Comparison of ENCODE assay signal across 8 cellular contexts in the genomic region with DNA sequence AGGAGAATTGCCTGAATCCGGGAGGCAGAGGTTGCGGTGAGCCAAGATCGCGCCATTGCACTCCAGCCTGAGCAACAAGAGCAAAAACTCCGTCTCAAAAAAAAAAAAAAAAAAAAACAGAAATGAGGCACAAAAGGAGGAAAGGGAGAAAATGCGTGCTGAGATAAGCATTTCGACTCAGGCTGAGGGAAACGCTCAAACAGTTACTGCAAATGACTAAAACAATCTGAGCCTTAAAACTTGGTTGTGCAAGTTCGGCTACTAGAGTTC. TPM values are rescaled to one million over a fixed set of nuclear protein-coding genes. Genes with fewer than 3 reads are reported as not detected.
DNase-seq lines count a peak whose midpoint lies in the region; ATAC-seq and TF ChIP-seq lines count a peak whose summit lies in the region.
"Not testable (repeated sequence)": the region's sequence is repeated elsewhere in the genome, so short reads cannot be mapped to it uniquely, and the experiment has no call there.

No MANE protein-coding gene starts in this region.

- H3K4me2 ChIP-seq in SU-DHL-6 (ENCODE audit: low read depth, low read length, poor library complexity, severe bottlenecking), result peak overlapping the region; percentile 87

- not testable (repeated sequence) for H3K9me2 ChIP-seq in SU-DHL-6 (replicated peaks; ENCODE audit: insufficient read depth, low read length)

- H3K4me1 ChIP-seq in HUES6 (ENCODE audit: control insufficient read depth, insufficient read depth, low read length); aorta (ENCODE audit: control insufficient read depth in 1 of 2, insufficient read depth in 2 of 2, low read length in 2 of 2): not testable (repeated sequence)
- H3K4me1 ChIP-seq in esophagus squamous epithelium, result peaks cover 29 to 73% (median 32%) of the 10 kb centered on the region in 3 donors
- H3K4me1 ChIP-seq in psoas muscle, result peaks cover 37% of the 10 kb centered on the region

- H3K9ac ChIP-seq in HUES6 (ENCODE audit: low read length) (peak overlapping the region; percentile 95), SU-DHL-6 (ENCODE audit: low read length) (peak overlapping the region; percentile 82)

- 0 to 1% methylated on average over 7 to 9 of the region's 9 CpGs for WGBS in esophagus squamous epithelium, 2 donors
- WGBS in lower leg skin, 2 donors, result 0% methylated on average over 9 of the region's 9 CpGs
- 2 to 3% (median 2%) methylated on average over 9 of the region's 9 CpGs for WGBS in psoas muscle, 3 donors
- WGBS in aorta, 2 donors, result 0% methylated on average over 9 of the region's 9 CpGs

- peaks cover 56% of the 10 kb centered on the region for H3K79me2 ChIP-seq in SU-DHL-6 (ENCODE audit: insufficient read depth, low read length)

- ATAC-seq in GM18508 (IDR thresholded peaks at IDR 0.05; ENCODE audit: insufficient read depth, unreplicated experiment), result peak; percentile 1
- peak in 2 of 4 donors; percentile 1 to 28 for ATAC-seq in psoas muscle
- peak; percentile 60 for ATAC-seq in aorta (ENCODE audit: low FRiP score)

- H2AFZ ChIP-seq in SU-DHL-6 (ENCODE audit: low read depth, low read length, severe bottlenecking), result not testable (repeated sequence)

- H3F3A ChIP-seq in SU-DHL-6 (ENCODE audit: insufficient read depth), result peaks cover 11% of the 10 kb centered on the region; the same call in 1 of the 2 replicates

- not testable (repeated sequence) for TF ChIP-seq CTCF in SU-DHL-6 (IDR thresholded peaks at IDR 0.05; ENCODE audit: insufficient read depth, low read length, poor library complexity, severe bottlenecking); esophagus squamous epithelium (IDR thresholded peaks at IDR 0.05); lower leg skin (IDR thresholded peaks at IDR 0.05); psoas muscle (IDR thresholded peaks at IDR 0.05)

- not testable (repeated sequence) for H3K36me3 ChIP-seq in HUES6 (ENCODE audit: control insufficient read depth, insufficient read depth, low read length); SU-DHL-6 (ENCODE audit: low read length); esophagus squamous epithelium; psoas muscle (ENCODE audit: insufficient read depth in 1 of 2, low read depth in 1 of 2); aorta (ENCODE audit: control insufficient read depth in 1 of 2, insufficient read depth in 2 of 2, low read length in 1 of 2)

- H3K4me3 ChIP-seq in HUES6 (ENCODE audit: low read depth, low read length), result peak overlapping the region; percentile 80
- H3K4me3 ChIP-seq in SU-DHL-6 (ENCODE audit: insufficient read depth, low read length, poor library complexity, severe bottlenecking), result peak overlapping the region; percentile 63
- peak overlapping the region; percentile 73 to 100 (median 91) for H3K4me3 ChIP-seq in esophagus squamous epithelium
- H3K4me3 ChIP-seq in lower leg skin (ENCODE audit: low read depth, poor library complexity, severe bottlenecking), result peak overlapping the region; percentile 94
- peak overlapping the region; percentile 99 for H3K4me3 ChIP-seq in psoas muscle
- H3K4me3 ChIP-seq in aorta (ENCODE audit: low read length in 2 of 2), result peak overlapping the region; percentile 63 to 76

- H3K9me3 ChIP-seq in HUES6 (ENCODE audit: control insufficient read depth, insufficient read depth, low read depth, low read length); SU-DHL-6 (ENCODE audit: insufficient read depth, low read length); esophagus squamous epithelium; psoas muscle; aorta (ENCODE audit: control insufficient read depth, low read length): not testable (repeated sequence)

- H3K27ac ChIP-seq in HUES6 (ENCODE audit: low read depth, low read length), result peak overlapping the region; percentile 24; the same call in 1 of the 2 replicates
- H3K27ac ChIP-seq in SU-DHL-6 (ENCODE audit: low read depth, low read length), result peak overlapping the region; percentile 77
- peak overlapping the region; percentile 87 for H3K27ac ChIP-seq in angular gyrus (ENCODE audit: low read depth, low read length)
- peak overlapping the region; percentile 95 to 100 (median 98) for H3K27ac ChIP-seq in esophagus squamous epithelium
- H3K27ac ChIP-seq in psoas muscle, result peak overlapping the region; percentile 100
- H3K27ac ChIP-seq in aorta (ENCODE audit: low read depth in 1 of 2, low read length in 2 of 2), result peak overlapping the region in 1 of 2 donors; percentile 26

- H3K27me3 ChIP-seq in HUES6 (ENCODE audit: control insufficient read depth, insufficient read depth, low read length); SU-DHL-6 (ENCODE audit: low read length); esophagus squamous epithelium; psoas muscle (ENCODE audit: insufficient read depth in 3 of 3, low read length in 2 of 3); aorta (ENCODE audit: control insufficient read depth in 1 of 2, insufficient read depth in 2 of 2, low read length in 1 of 2): not testable (repeated sequence)

- intact Hi-C loops in esophagus squamous epithelium (cut with DNase I) (loop anchor here (2.0 kb wide), 1 partner anchor 65 kb away; the partner anchor contains the start of gene SLMAP), lower leg skin (cut with DNase I; ENCODE audit: low total_unique reads) (loop anchor here (5.0 kb wide), 1 partner anchor 65 kb away; the partner anchor contains the start of gene SLMAP), psoas muscle (cut with DNase I) (loop anchor here (2.0 to 10.0 kb wide), 3 partner anchors 95 to 133 kb away; partner anchors contain the start of gene ARF4 (in 2 of the 2)), aorta (cut with DNase I) (loop anchor here (2.0 to 5.0 kb wide), 4 partner anchors 65 to 135 kb away; partner anchors contain the start of genes SLMAP (in 2 of the 2), ARF4 (in 1 of the 2) and PDE12 (in 1 of the 2))

- TF ChIP-seq POLR2A in esophagus squamous epithelium (IDR thresholded peaks at IDR 0.05); lower leg skin (IDR thresholded peaks at IDR 0.05): not testable (repeated sequence)

- H4K20me1 ChIP-seq in SU-DHL-6 (ENCODE audit: low read depth, low read length), result not testable (repeated sequence)

- DNase-seq in esophagus squamous epithelium (lab: John Stamatoyannopoulos, UW); lower leg skin (ENCODE audit: low spot score in 2 of 2); psoas muscle; aorta: not testable (repeated sequence)

RNA-seq across cellular contexts. Expression of gene DENND6A, which starts 0.8 kb away (rescaled TPM):
- 10 to 100 TPM; 18.6 to 36.0 (median 24.4) TPM for total RNA-seq in esophagus squamous epithelium
- 10 to 100 TPM; 16.1 to 38.2 (median 24.7) TPM for total RNA-seq in lower leg skin
- 10 to 100 TPM; 10.4 to 11.3 (median 10.5) TPM for total RNA-seq in psoas muscle
- 1 to 10 TPM; 4.5 to 6.0 (median 5.6) TPM for polyA plus RNA-seq in psoas muscle
- total RNA-seq in aorta, result 10 to 100 TPM; 38.6 to 41.0 TPM
- polyA plus RNA-seq in aorta, result 10 to 100 TPM in 1 of 2 donors, 1 to 10 TPM in 1; 9.1 to 17.5 TPM
